ENCODE assay signal across 36 cellular contexts in genomic region chr6:138302554-138302953, GRCh38.
"Had no signal": no experiment of that assay in that cellular context is flagged by ENCODE, and none has a peak within 500 bp of the region (broad histone marks: within the 10 kb centered on the region; RNA-seq: fewer than 3 reads in every experiment).

No MANE protein-coding gene starts in this region.

- H3K27ac ChIP-seq: adrenal gland, body of pancreas, breast epithelium, cardiac muscle cell, coronary artery, dorsolateral prefrontal cortex, esophagus squamous epithelium, gastroesophageal sphincter, WERI-Rb-1 had no signal

- H3K4me3 Mint-ChIP-seq: activated B cell treated with CpG ODN at 0.5 μM for 24 hours; activated CD8-positive, alpha-beta T cell treated with anti-CD3 and anti-CD28 coated beads for 36 hours; activated naive CD4-positive, alpha-beta T cell treated with anti-CD3 and anti-CD28 coated beads for 36 hours; activated naive CD4-positive, alpha-beta T cell treated with anti-CD3 and anti-CD28 coated beads, Interleukin-2, amount 50 U/mL, for 24 hours; activated naive CD8-positive, alpha-beta T cell treated with anti-CD3 and anti-CD28 coated beads for 36 hours; activated naive CD8-positive, alpha-beta T cell treated with anti-CD3 and anti-CD28 coated beads, Interleukin-2, amount 50 U/mL, for 24 hours; activated T-helper 1 cell treated with anti-CD3 and anti-CD28 coated beads, Interleukin-12 subunit alpha, Interleukin-12 subunit beta, Interleukin-2, Interleukin-4 antibody, amounts not matched to agents 30 ng/mL and 10 ng/mL and 1 ng/mL, durations not matched to agents 14 hours and 24 hours and 36 hours; central memory CD8-positive, alpha-beta T cell; dendritic cell treated with granulocyte-macrophage colony-stimulating factor and Interleukin-4, amounts not matched to agents 40 ng/mL and 50 ng/mL, for 4 days; endodermal cell; T-cell; T-helper 1 cell treated with Interleukin-12 subunit alpha and Interleukin-12 subunit beta and Interleukin-4 antibody, amounts not matched to agents 30 μg/mL and 1 μg/mL, for 36 hours had no signal

- H3K27me3 ChIP-seq: adrenal gland, body of pancreas, breast epithelium, cardiac muscle cell, dorsolateral prefrontal cortex, esophagus squamous epithelium, gastroesophageal sphincter had no signal

- H3K36me3 Mint-ChIP-seq: activated naive CD4-positive, alpha-beta T cell treated with anti-CD3 and anti-CD28 coated beads, Interleukin-2, amount 50 U/mL, for 24 hours; activated naive CD8-positive, alpha-beta T cell treated with anti-CD3 and anti-CD28 coated beads for 36 hours; T-cell had no signal

- H3K36me3 ChIP-seq: adrenal gland, breast epithelium, cardiac muscle cell, esophagus squamous epithelium, gastroesophageal sphincter had no signal

- H3K9me3 ChIP-seq: adrenal gland, body of pancreas, breast epithelium, esophagus squamous epithelium, gastroesophageal sphincter had no signal

- ATAC-seq: activated CD4-positive, CD25-positive, alpha-beta regulatory T cell treated with anti-CD3 and anti-CD28 coated beads, Interleukin-2, amount 50 U/mL, for 24 hours; activated CD8-positive, alpha-beta T cell treated with anti-CD3 and anti-CD28 coated beads for 36 hours; activated naive CD8-positive, alpha-beta T cell treated with anti-CD3 and anti-CD28 coated beads, Interleukin-2, amount 50 U/mL, for 24 hours; body of pancreas; gastroesophageal sphincter; T-cell had no signal

- H3K4me3 ChIP-seq: adrenal gland, body of pancreas, breast epithelium, cardiac muscle cell, coronary artery, dorsolateral prefrontal cortex, esophagus squamous epithelium, gastroesophageal sphincter had no signal

- H3K27ac Mint-ChIP-seq: activated B cell treated with CpG ODN at 0.5 μM for 24 hours; activated CD8-positive, alpha-beta T cell treated with anti-CD3 and anti-CD28 coated beads for 36 hours; activated naive CD4-positive, alpha-beta T cell treated with anti-CD3 and anti-CD28 coated beads for 36 hours; activated naive CD4-positive, alpha-beta T cell treated with anti-CD3 and anti-CD28 coated beads, Interleukin-2, amount 50 U/mL, for 24 hours; activated naive CD8-positive, alpha-beta T cell treated with anti-CD3 and anti-CD28 coated beads for 36 hours; activated naive CD8-positive, alpha-beta T cell treated with anti-CD3 and anti-CD28 coated beads, Interleukin-2, amount 50 U/mL, for 24 hours; activated T-helper 1 cell treated with anti-CD3 and anti-CD28 coated beads, Interleukin-12 subunit alpha, Interleukin-12 subunit beta, Interleukin-2, Interleukin-4 antibody, amounts not matched to agents 30 ng/mL and 10 ng/mL and 1 ng/mL, durations not matched to agents 14 hours and 24 hours and 36 hours; activated T-helper 2 cell treated with anti-CD3 and anti-CD28 coated beads, Interferon-gamma antibody, Interleukin-2, Interleukin-4, amounts not matched to agents 10 μg/mL and 5 μg/mL and 100 μg/mL, durations not matched to agents 14 hours and 24 hours and 36 hours; dendritic cell treated with granulocyte-macrophage colony-stimulating factor and Interleukin-4, amounts not matched to agents 40 ng/mL and 50 ng/mL, for 4 days; endodermal cell; T-cell; T-helper 1 cell treated with Interleukin-12 subunit alpha and Interleukin-12 subunit beta and Interleukin-4 antibody, amounts not matched to agents 30 μg/mL and 1 μg/mL, for 36 hours had no signal

- H3K4me1 ChIP-seq: adrenal gland, body of pancreas, breast epithelium, gastroesophageal sphincter had no signal

- H3K4me1 Mint-ChIP-seq: activated B cell treated with CpG ODN at 0.5 μM for 24 hours; activated naive CD4-positive, alpha-beta T cell treated with anti-CD3 and anti-CD28 coated beads, Interleukin-2, amount 50 U/mL, for 24 hours; T-cell had no signal

- DNase-seq: activated B cell treated with CpG ODN at 0.5 μM for 24 hours; activated CD4-positive, alpha-beta T cell treated with anti-CD3 and anti-CD28 coated beads for 48 hours; activated CD4-positive, alpha-beta T cell treated with anti-CD3 and anti-CD28 coated beads, Interleukin-2, amount 50 U/mL, for 1 hour; activated CD4-positive, alpha-beta T cell treated with anti-CD3 and anti-CD28 coated beads, Interleukin-2, amount 50 U/mL, for 48 hours; activated CD8-positive, alpha-beta memory T cell treated with anti-CD3 and anti-CD28 coated beads for 24 hours; activated CD8-positive, alpha-beta T cell treated with anti-CD3 and anti-CD28 coated beads for 36 hours; activated effector memory CD4-positive, alpha-beta T cell treated with anti-CD3 and anti-CD28 coated beads, Interleukin-2, amount 50 U/mL, for 16 hours; activated naive CD4-positive, alpha-beta T cell treated with anti-CD3 and anti-CD28 coated beads for 36 hours; activated naive CD8-positive, alpha-beta T cell treated with anti-CD3 and anti-CD28 coated beads for 36 hours; activated naive CD8-positive, alpha-beta T cell treated with anti-CD3 and anti-CD28 coated beads, Interleukin-2, amount 50 U/mL, for 24 hours; activated T-cell treated with anti-CD3 and anti-CD28 coated beads, Interleukin-2, amount 50 U/mL, for 48 hours; adrenal gland; amygdala; aorta; body of pancreas; dorsolateral prefrontal cortex; effector memory CD4-positive, alpha-beta T cell; endodermal cell; erythroblast; esophagus squamous epithelium; foreskin melanocyte; SW 1271; T-cell; T-helper 9 cell; WERI-Rb-1 had no signal

- H3K9me3 Mint-ChIP-seq: activated B cell treated with CpG ODN at 0.5 μM for 24 hours; activated CD8-positive, alpha-beta T cell treated with anti-CD3 and anti-CD28 coated beads for 36 hours; activated naive CD4-positive, alpha-beta T cell treated with anti-CD3 and anti-CD28 coated beads for 36 hours; activated naive CD4-positive, alpha-beta T cell treated with anti-CD3 and anti-CD28 coated beads, Interleukin-2, amount 50 U/mL, for 24 hours; activated naive CD8-positive, alpha-beta T cell treated with anti-CD3 and anti-CD28 coated beads for 36 hours; activated naive CD8-positive, alpha-beta T cell treated with anti-CD3 and anti-CD28 coated beads, Interleukin-2, amount 50 U/mL, for 24 hours; activated T-helper 1 cell treated with anti-CD3 and anti-CD28 coated beads, Interleukin-12 subunit alpha, Interleukin-12 subunit beta, Interleukin-2, Interleukin-4 antibody, amounts not matched to agents 30 ng/mL and 10 ng/mL and 1 ng/mL, durations not matched to agents 14 hours and 24 hours and 36 hours; activated T-helper 2 cell treated with anti-CD3 and anti-CD28 coated beads, Interferon-gamma antibody, Interleukin-2, Interleukin-4, amounts not matched to agents 10 μg/mL and 5 μg/mL and 100 μg/mL, durations not matched to agents 14 hours and 24 hours and 36 hours; central memory CD8-positive, alpha-beta T cell; dendritic cell treated with granulocyte-macrophage colony-stimulating factor and Interleukin-4, amounts not matched to agents 40 ng/mL and 50 ng/mL, for 4 days; endodermal cell; T-cell; T-helper 1 cell treated with Interleukin-12 subunit alpha and Interleukin-12 subunit beta and Interleukin-4 antibody, amounts not matched to agents 30 μg/mL and 1 μg/mL, for 36 hours had no signal
